In the genomic region with DNA sequence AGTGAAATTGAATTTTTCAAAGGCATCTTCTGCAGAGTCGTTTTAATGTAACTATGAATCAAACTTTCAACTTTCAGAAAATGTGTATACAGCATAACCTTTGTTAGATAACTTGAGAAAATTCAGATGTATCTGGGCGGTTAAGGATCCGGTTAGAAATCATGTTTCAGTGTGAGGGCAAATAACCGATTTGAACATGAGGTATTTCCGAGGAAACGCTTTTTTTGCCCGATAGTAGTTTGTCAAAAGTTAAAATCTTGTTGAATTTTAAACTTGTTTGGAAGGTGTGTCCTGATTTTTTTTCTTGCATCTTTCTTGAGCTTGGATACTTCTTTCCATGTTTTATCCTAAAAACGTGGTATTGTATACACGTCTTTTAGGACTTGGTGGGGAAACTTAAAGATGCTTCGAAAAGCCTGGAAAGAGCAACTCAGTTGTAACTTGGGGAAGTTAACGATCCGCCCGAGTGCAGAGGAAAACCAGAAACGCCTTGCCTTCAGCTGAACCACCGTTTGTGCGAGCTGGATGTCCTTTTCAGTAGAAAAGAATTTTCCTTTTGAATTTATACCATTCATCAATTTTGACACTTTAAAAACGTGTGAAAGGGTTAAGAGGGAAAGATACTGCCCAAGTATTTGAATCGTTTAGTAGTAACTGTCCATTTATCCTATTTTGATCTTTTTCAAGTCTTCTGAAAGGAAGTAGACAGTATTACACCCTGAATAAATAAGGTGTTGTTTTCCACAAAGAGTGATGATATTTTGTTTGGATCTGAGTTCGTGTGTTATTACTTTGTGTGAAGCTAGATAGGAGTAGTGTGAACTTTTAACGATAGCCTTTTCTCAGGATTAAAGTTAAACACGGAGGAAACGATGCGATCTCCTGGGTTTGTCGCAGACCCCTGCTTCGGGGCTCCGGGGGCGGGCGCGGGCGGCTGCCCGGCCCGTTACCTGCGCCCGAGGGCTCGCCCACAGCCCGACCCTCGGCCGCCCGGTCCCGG, we compare ENCODE assay signal across 8 cellular contexts. TPM values are rescaled to one million over a fixed set of nuclear protein-coding genes. Genes with fewer than 3 reads are reported as not detected.
DNase-seq lines count a peak whose midpoint lies in the region; ATAC-seq, FAIRE-seq and TF ChIP-seq lines count a peak whose summit lies in the region.

No MANE protein-coding gene starts in this region.

- H3K9me2 ChIP-seq in PC-9 (ENCODE audit: insufficient read depth): no peaks in the 10 kb centered on the region

- H3K4me3 ChIP-seq in PC-9: peak overlapping the region; percentile 62; the same call in 1 of the 2 replicates
- peak overlapping the region; percentile 74 for H3K4me3 ChIP-seq in endodermal cell (ENCODE audit: low read length)

- H3K79me2 ChIP-seq in PC-9 (ENCODE audit: low read depth): peaks cover 38% of the 10 kb centered on the region

- DNase-seq in GM12892 (ENCODE audit: insufficient read length) (no peak), PC-9 (no peak), endodermal cell (no peak), osteocyte (ENCODE audit: extremely low spot score, unreplicated experiment) (no peak), iPS-NIHi7 (ENCODE audit: extremely low spot score) (no peak), NCI-H1694 (lab: John Stamatoyannopoulos, UW) (no peak)

- CTCF ChIA-PET in PC-9 (lab: Charles Lee): no interaction called here

- H3K9me3 Mint-ChIP-seq in endodermal cell (no peaks in the 10 kb centered on the region), osteocyte (ENCODE audit: unreplicated experiment) (no peaks in the 10 kb centered on the region)

- H3K4me1 Mint-ChIP-seq in endodermal cell (peaks cover 42% of the 10 kb centered on the region), osteocyte (ENCODE audit: unreplicated experiment) (peaks cover 49% of the 10 kb centered on the region)

- H3K27me3 ChIP-seq in PC-9 (ENCODE audit: insufficient read depth, low read depth): peaks cover 16% of the 10 kb centered on the region
- H3K27me3 ChIP-seq in endodermal cell (ENCODE audit: control insufficient read depth, insufficient read depth, low read length, poor library complexity, severe bottlenecking): peaks cover 78% of the 10 kb centered on the region

- H4K20me1 ChIP-seq in PC-9 (ENCODE audit: insufficient read depth): peaks cover 9% of the 10 kb centered on the region

- peaks cover 14% of the 10 kb centered on the region for H3F3A ChIP-seq in PC-9 (ENCODE audit: insufficient read depth, low read depth)

- BruUV-seq in PC-9 (replicated peaks; lab: Mats Ljungman, UMichigan): no TSS peak

- H2AFZ ChIP-seq in PC-9: peak overlapping the region; percentile 62; the same call in 1 of the 2 replicates

- intact Hi-C loops in PC-9 (cut with micrococcal nuclease; ENCODE audit: unreplicated experiment): loop anchor here (2.0 to 10.0 kb wide), 6 partner anchors 68 to 745 kb away; partner anchors contain the start of gene PIP4K2A

- POLR2A ChIA-PET in PC-9 (lab: Charles Lee; ENCODE audit: unreplicated experiment): interaction anchor here (0.6 kb wide), 2 partner anchors 63 to 479 kb away, joined by 3 to 4 read pairs; no protein-coding TSS in a partner anchor

- H3K27ac Mint-ChIP-seq in endodermal cell (no peak overlapping the region), osteocyte (ENCODE audit: unreplicated experiment) (peak overlapping the region; percentile 59)

- peak; percentile 83 for FAIRE-seq in GM12892 (lab: Jason Lieb, UNC)

- H3K27me3 Mint-ChIP-seq in endodermal cell (ENCODE audit: insufficient read depth) (peaks cover 82% of the 10 kb centered on the region), osteocyte (ENCODE audit: unreplicated experiment) (peaks cover 33% of the 10 kb centered on the region)

- TF ChIP-seq CTCF in PC-9 (conservative IDR thresholded peaks at IDR 0.05) (no peak), endodermal cell (conservative IDR thresholded peaks at IDR 0.05) (no peak), osteocyte (IDR thresholded peaks at IDR 0.05) (no peak)

- ATAC-seq in HG03342 (IDR thresholded peaks at IDR 0.05; ENCODE audit: unreplicated experiment) (no peak), HG02884 (IDR thresholded peaks at IDR 0.05; ENCODE audit: unreplicated experiment) (no peak)

- no peak for TF ChIP-seq POLR2A in GM12892 (IDR thresholded peaks at IDR 0.05; ENCODE audit: low read depth, low read length)

- H3K9me3 ChIP-seq in PC-9 (ENCODE audit: insufficient read depth, low read depth) (no peaks in the 10 kb centered on the region), endodermal cell (ENCODE audit: control insufficient read depth, low read length) (no peaks in the 10 kb centered on the region)

- H3K9ac ChIP-seq in endodermal cell (ENCODE audit: extremely low read depth, low read length, poor library complexity, severe bottlenecking): no peak overlapping the region

- 3% methylated on average over 31 to 40 of the region's 40 CpGs for WGBS in endodermal cell (ENCODE audit: insufficient coverage in 1 of 2, insufficient read length in 1 of 2), 2 experiments

- no peaks in the 10 kb centered on the region for H3K36me3 Mint-ChIP-seq in endodermal cell (ENCODE audit: low read depth)
- H3K36me3 Mint-ChIP-seq in osteocyte (ENCODE audit: unreplicated experiment): peaks cover 7% of the 10 kb centered on the region

- H3K36me3 ChIP-seq in PC-9 (ENCODE audit: low read depth) (no peaks in the 10 kb centered on the region), endodermal cell (ENCODE audit: control insufficient read depth, insufficient read depth, low read length) (no peaks in the 10 kb centered on the region)

- H3K4me2 ChIP-seq in PC-9: peak overlapping the region; percentile 76

- H3K27ac ChIP-seq in PC-9 (no peak overlapping the region), endodermal cell (ENCODE audit: low read depth, low read length) (no peak overlapping the region)

- peak overlapping the region; percentile 55 for H3K4me3 Mint-ChIP-seq in endodermal cell
- peak overlapping the region; percentile 73 for H3K4me3 Mint-ChIP-seq in osteocyte (ENCODE audit: unreplicated experiment)

- H3K4me1 ChIP-seq in PC-9 (replicated peaks; ENCODE audit: insufficient read depth): peaks cover 46% of the 10 kb centered on the region
- peaks cover 3% of the 10 kb centered on the region for H3K4me1 ChIP-seq in endodermal cell (ENCODE audit: control insufficient read depth, insufficient read depth, low read length)

RNA-seq across cellular contexts. Expression of gene BMI1, which starts 1.0 kb away (rescaled TPM):
- polyA plus RNA-seq in GM12892 (2012; ENCODE audit: missing spikeins): 34.8 TPM
- total RNA-seq in PC-9 (2021) (38.8 and 48.4 TPM in 2 replicates), endodermal cell (10 to 100 TPM; 12.2 to 15.5 TPM), osteocyte (41.7 and 48.5 TPM in 2 replicates)
- 37.9 TPM for polyA plus RNA-seq in endodermal cell (2013, experiment 1 of 2)
- 31.3 TPM for polyA plus RNA-seq in endodermal cell (2013, experiment 2 of 2)

RNA-seq across cellular contexts. Expression of gene COMMD3, which starts 3.7 kb away (rescaled TPM):
- 111 TPM for polyA plus RNA-seq in GM12892 (2012; ENCODE audit: missing spikeins)
- 38.1 and 43.5 TPM in 2 replicates for total RNA-seq in PC-9 (2021)
- 10 to 100 TPM; 10.4 to 14.9 TPM for total RNA-seq in endodermal cell
- polyA plus RNA-seq in endodermal cell (2013, experiment 1 of 2): 30.4 TPM
- 22.6 TPM for polyA plus RNA-seq in endodermal cell (2013, experiment 2 of 2)
- 69.1 and 69.6 TPM in 2 replicates for total RNA-seq in osteocyte

RNA-seq across cellular contexts. Expression of gene SPAG6, which starts 25.4 kb away (rescaled TPM):
- polyA plus RNA-seq in GM12892 (2012; ENCODE audit: missing spikeins): 0.17 TPM
- total RNA-seq in PC-9 (2021) (0.55 TPM in 1 of 2 replicates, not detected in the other), endodermal cell (1 to 10 TPM; 1.1 to 2.1 TPM), osteocyte (not detected in 2 replicates)
- 1.9 TPM for polyA plus RNA-seq in endodermal cell (2013, experiment 1 of 2)
- 1.7 TPM for polyA plus RNA-seq in endodermal cell (2013, experiment 2 of 2)
